ENCODE assay signal across 1 cellular context in genomic region chr1:206490643-206491421, GRCh38.
TF ChIP-seq lines count a peak whose summit lies in the region.

No MANE protein-coding gene starts in this region.

TF ChIP-seq in IMR-90, 13 proteins besides CTCF, POLR2A, EP300 and RAD21:
- TF ChIP-seq CEBPB (IDR thresholded peaks at IDR 0.05; ENCODE audit: low read depth, low read length) (no peak), RCOR1 (IDR thresholded peaks at IDR 0.05; ENCODE audit: insufficient replicate concordance, low read length) (no peak), CHD1 (IDR thresholded peaks at IDR 0.05; ENCODE audit: low read depth, low read length) (no peak)
TF ChIP-seq in IMR-90: peak in this region for 0.
